Comparison of ENCODE assay signal across 21 cellular contexts in the genomic region with DNA sequence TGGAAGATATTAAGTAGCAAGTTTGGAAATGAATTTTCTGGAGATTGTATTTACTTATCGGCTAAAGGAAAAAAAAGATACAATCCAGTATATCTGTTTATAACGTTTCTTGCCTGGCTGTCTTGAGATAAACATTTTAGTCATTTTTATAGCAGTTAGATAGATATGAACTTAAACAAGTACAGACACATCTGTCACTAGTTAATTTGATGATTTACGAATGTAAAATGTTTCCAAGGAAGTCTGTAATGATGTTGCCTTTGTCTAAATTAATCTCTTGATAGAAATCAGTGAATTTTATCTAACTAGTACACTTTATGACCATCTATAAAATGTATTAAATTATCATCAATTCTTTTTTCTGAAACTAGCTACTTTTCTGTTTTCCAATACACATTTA.
"Had no signal": no experiment of that assay in that cellular context is flagged by ENCODE, and none has a peak within 500 bp of the region (broad histone marks: within the 10 kb centered on the region; RNA-seq: fewer than 3 reads in every experiment).

No MANE protein-coding gene starts in this region.

- H3K4me1 ChIP-seq: neural progenitor cell, parathyroid adenoma had no signal

- H3K27me3 ChIP-seq: testis, tibial artery had no signal

- H3K9ac ChIP-seq: neural progenitor cell, parathyroid adenoma had no signal

- DNase-seq: effector CD8-positive, alpha-beta T cell; endodermal cell; head of caudate nucleus; left cardiac atrium; left lung; mammary epithelial cell; mesendoderm; midbrain; naive thymus-derived CD4-positive, alpha-beta T cell; stimulated activated CD4-positive, alpha-beta T cell treated with anti-CD3 and anti-CD28 coated beads, Interleukin-2, amount 100 ng/mL, for 24 hours; stimulated activated CD4-positive, alpha-beta T cell treated with anti-CD3 and anti-CD28 coated beads, Interleukin-4, amount 100 ng/mL, for 24 hours; stimulated activated naive CD4-positive, alpha-beta T cell treated with Interleukin-2 at 50 U/mL for 16 hours; stomach; tibial artery had no signal

- H3K4me2 ChIP-seq: neural progenitor cell, smooth muscle cell had no signal

- H3K9me3 ChIP-seq: left lung, right atrium auricular region, stomach, testis, tibial artery had no signal

- H3K4me3 ChIP-seq: left lung, neural progenitor cell, right atrium auricular region, smooth muscle cell, stomach, testis, tibial artery had no signal

- H3K36me3 ChIP-seq: left lung, neural progenitor cell, right atrium auricular region, stomach, tibial artery had no signal

- H3K27ac ChIP-seq: epithelial cell of prostate, left lung, neural progenitor cell, parathyroid adenoma, right atrium auricular region, stomach, testis, tibial artery had no signal

- H2AFZ ChIP-seq: neural progenitor cell, parathyroid adenoma had no signal

- FAIRE-seq: colon had no signal

- H3K79me2 ChIP-seq: parathyroid adenoma had no signal
